In the genomic region with DNA sequence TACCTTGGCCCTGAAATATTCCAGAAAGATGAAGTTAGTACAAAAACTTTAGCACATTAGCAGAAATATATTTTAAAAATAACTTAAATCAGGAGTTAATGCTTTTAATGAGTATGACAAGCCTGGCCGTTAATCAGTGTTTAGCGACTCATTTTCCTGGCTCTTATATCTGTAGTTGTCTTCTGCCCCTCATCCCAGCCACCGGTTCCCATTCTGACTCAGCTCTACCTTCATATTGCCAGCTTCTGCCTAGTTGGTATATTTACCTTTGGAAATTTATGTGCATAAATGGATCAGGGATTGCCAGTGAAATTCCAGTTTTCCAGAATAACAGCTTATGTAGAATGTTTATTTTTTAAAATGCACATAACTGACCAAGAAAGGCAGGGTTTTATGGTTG, we compare ENCODE assay signal across 27 cellular contexts.
"Had no signal": no experiment of that assay in that cellular context is flagged by ENCODE, and none has a peak within 500 bp of the region (broad histone marks: within the 10 kb centered on the region; RNA-seq: fewer than 3 reads in every experiment).

No MANE protein-coding gene starts in this region.

- H3K4me1 Mint-ChIP-seq: stimulated activated effector memory CD8-positive, alpha-beta T cell treated with anti-CD3 and anti-CD28 coated beads, Interleukin-12 subunit alpha, Interleukin-12 subunit beta, amount 100 ng/mL, for 72 hours; stimulated activated naive CD8-positive, alpha-beta T cell treated with anti-CD3 and anti-CD28 coated beads, Interleukin-15, amount 100 ng/mL, for 72 hours had no signal

- H3K36me3 ChIP-seq: suprapubic skin, thoracic aorta, thyroid gland, tibial artery, tibial nerve, transverse colon, upper lobe of right lung, uterus, vagina had no signal

- H3K4me1 ChIP-seq: stomach, suprapubic skin, testis, thyroid gland, tibial artery, tibial nerve, transverse colon, upper lobe of right lung, uterus, vagina had no signal

- H3K9me3 ChIP-seq: stomach, suprapubic skin, testis, thoracic aorta, thyroid gland, tibial artery, tibial nerve, transverse colon, upper lobe of right lung, uterus, vagina had no signal

- H3K4me3 ChIP-seq: stomach, suprapubic skin, testis, thoracic aorta, thyroid gland, tibial artery, tibial nerve, transverse colon, upper lobe of right lung, uterus, vagina had no signal

- ATAC-seq: stimulated activated effector memory CD8-positive, alpha-beta T cell treated with anti-CD3 and anti-CD28 coated beads, Interleukin-12 subunit alpha, Interleukin-12 subunit beta, amount 100 ng/mL, for 72 hours; stimulated activated memory B cell treated with anti-CD40 and anti-IgM and Interleukin-4, amounts not matched to agents 10 μg/mL and 1 μg/mL and 100 μg/mL, for 72 hours; stimulated activated naive B cell treated with anti-CD40 and anti-IgM and Interleukin-4, amounts not matched to agents 10 μg/mL and 1 μg/mL and 100 μg/mL, for 72 hours; stimulated activated naive CD8-positive, alpha-beta T cell treated with anti-CD3 and anti-CD28 coated beads, Interleukin-15, amount 100 ng/mL, for 72 hours; stimulated activated naive CD8-positive, alpha-beta T cell treated with anti-CD3 and anti-CD28 coated beads, Interleukin-15, Interleukin-2, amounts not matched to agents 100 U/mL and 50 U/mL, for 24 hours; upper lobe of right lung had no signal

- H3K9me3 Mint-ChIP-seq: stimulated activated effector memory CD8-positive, alpha-beta T cell treated with anti-CD3 and anti-CD28 coated beads, Interleukin-12 subunit alpha, Interleukin-12 subunit beta, amount 100 ng/mL, for 72 hours; stimulated activated memory B cell treated with anti-CD40 and anti-IgM and Interleukin-4, amounts not matched to agents 10 μg/mL and 1 μg/mL and 100 μg/mL, for 72 hours; stimulated activated naive B cell treated with anti-CD40 and anti-IgM and Interleukin-4, amounts not matched to agents 10 μg/mL and 1 μg/mL and 100 μg/mL, for 72 hours; stimulated activated naive CD8-positive, alpha-beta T cell treated with anti-CD3 and anti-CD28 coated beads, Interleukin-15, amount 100 ng/mL, for 72 hours; stimulated activated naive CD8-positive, alpha-beta T cell treated with anti-CD3 and anti-CD28 coated beads, Interleukin-15, Interleukin-2, amounts not matched to agents 100 ng/mL and 50 ng/mL, for 24 hours had no signal

- H3K27me3 ChIP-seq: stomach, suprapubic skin, testis, thyroid gland, tibial artery, tibial nerve, transverse colon, upper lobe of right lung, uterus, vagina had no signal

- H3K27ac ChIP-seq: stomach, suprapubic skin, testis, thoracic aorta, thyroid gland, tibial artery, tibial nerve, transverse colon, upper lobe of right lung, uterus, vagina had no signal

- H3K4me3 Mint-ChIP-seq: stimulated activated effector memory CD8-positive, alpha-beta T cell treated with anti-CD3 and anti-CD28 coated beads, Interleukin-12 subunit alpha, Interleukin-12 subunit beta, amount 100 ng/mL, for 72 hours; stimulated activated memory B cell treated with anti-CD40 and anti-IgM and Interleukin-4, amounts not matched to agents 10 μg/mL and 1 μg/mL and 100 μg/mL, for 72 hours; stimulated activated naive B cell treated with anti-CD40 and anti-IgM and Interleukin-4, amounts not matched to agents 10 μg/mL and 1 μg/mL and 100 μg/mL, for 72 hours; stimulated activated naive CD8-positive, alpha-beta T cell treated with anti-CD3 and anti-CD28 coated beads, Interleukin-15, amount 100 ng/mL, for 72 hours; stimulated activated naive CD8-positive, alpha-beta T cell treated with anti-CD3 and anti-CD28 coated beads, Interleukin-15, Interleukin-2, amounts not matched to agents 100 ng/mL and 50 ng/mL, for 24 hours; type B pancreatic cell had no signal

- H3K27ac Mint-ChIP-seq: stimulated activated effector memory CD8-positive, alpha-beta T cell treated with anti-CD3 and anti-CD28 coated beads, Interleukin-12 subunit alpha, Interleukin-12 subunit beta, amount 100 ng/mL, for 72 hours; stimulated activated memory B cell treated with anti-CD40 and anti-IgM and Interleukin-4, amounts not matched to agents 10 μg/mL and 1 μg/mL and 100 μg/mL, for 72 hours; stimulated activated naive B cell treated with anti-CD40 and anti-IgM and Interleukin-4, amounts not matched to agents 10 μg/mL and 1 μg/mL and 100 μg/mL, for 72 hours; stimulated activated naive CD8-positive, alpha-beta T cell treated with anti-CD3 and anti-CD28 coated beads, Interleukin-15, amount 100 ng/mL, for 72 hours; stimulated activated naive CD8-positive, alpha-beta T cell treated with anti-CD3 and anti-CD28 coated beads, Interleukin-15, Interleukin-2, amounts not matched to agents 100 ng/mL and 50 ng/mL, for 24 hours; type B pancreatic cell had no signal

- H3K27me3 Mint-ChIP-seq: stimulated activated memory B cell treated with anti-CD40 and anti-IgM and Interleukin-4, amounts not matched to agents 10 μg/mL and 1 μg/mL and 100 μg/mL, for 72 hours; stimulated activated naive B cell treated with anti-CD40 and anti-IgM and Interleukin-4, amounts not matched to agents 10 μg/mL and 1 μg/mL and 100 μg/mL, for 72 hours; stimulated activated naive CD8-positive, alpha-beta T cell treated with anti-CD3 and anti-CD28 coated beads, Interleukin-15, amount 100 ng/mL, for 72 hours; stimulated activated naive CD8-positive, alpha-beta T cell treated with anti-CD3 and anti-CD28 coated beads, Interleukin-15, Interleukin-2, amounts not matched to agents 100 ng/mL and 50 ng/mL, for 24 hours had no signal

- H3K36me3 Mint-ChIP-seq: stimulated activated memory B cell treated with anti-CD40 and anti-IgM and Interleukin-4, amounts not matched to agents 10 μg/mL and 1 μg/mL and 100 μg/mL, for 72 hours; stimulated activated naive B cell treated with anti-CD40 and anti-IgM and Interleukin-4, amounts not matched to agents 10 μg/mL and 1 μg/mL and 100 μg/mL, for 72 hours had no signal

- DNase-seq: stimulated activated CD4-positive, alpha-beta T cell treated with anti-CD3 and anti-CD28 coated beads, Interleukin-2, amount 100 ng/mL, for 48 hours; stimulated activated CD4-positive, alpha-beta T cell treated with anti-CD3 and anti-CD28 coated beads, Interleukin-4, amount 100 ng/mL, for 1 hour; stimulated activated CD4-positive, alpha-beta T cell treated with anti-CD3 and anti-CD28 coated beads, Interleukin-4, amount 100 ng/mL, for 24 hours; stimulated activated CD4-positive, alpha-beta T cell treated with anti-CD3 and anti-CD28 coated beads, Interleukin-4, amount 100 ng/mL, for 4 hours; stimulated activated CD8-positive, alpha-beta memory T cell treated with anti-CD3 and anti-CD28 coated beads, Interleukin-4, amount 100 ng/mL, for 48 hours; stimulated activated naive B cell treated with anti-CD40 and anti-IgM and Interleukin-4, amounts not matched to agents 10 μg/mL and 1 μg/mL and 100 μg/mL, for 72 hours; stimulated activated naive CD4-positive, alpha-beta T cell; stimulated activated naive CD4-positive, alpha-beta T cell treated with Interleukin-2 at 50 U/mL for 16 hours; stimulated activated naive CD8-positive, alpha-beta T cell treated with anti-CD3 and anti-CD28 coated beads, Interleukin-15, amount 100 ng/mL, for 72 hours; stimulated activated naive CD8-positive, alpha-beta T cell treated with anti-CD3 and anti-CD28 coated beads, Interleukin-15, Interleukin-2, amounts not matched to agents 100 U/mL and 50 U/mL, for 24 hours; stomach; substantia nigra; testis; thyroid gland; tibial artery; transverse colon; trophoblast cell; upper lobe of right lung; uterus had no signal
